Comparison of ENCODE assay signal across 23 cellular contexts in genomic region chr17:27386206-27387075, GRCh38.
DNase-seq lines count a peak whose midpoint lies in the region; ATAC-seq, FAIRE-seq and TF ChIP-seq lines count a peak whose summit lies in the region.
"Had no signal": no experiment of that assay in that cellular context is flagged by ENCODE, and none has a peak within 500 bp of the region (broad histone marks: within the 10 kb centered on the region; RNA-seq: fewer than 3 reads in every experiment).

No MANE protein-coding gene starts in this region.

- H3K79me1 ChIP-seq in neuronal stem cell (ENCODE audit: low read depth, low read length) = no peaks in the 10 kb centered on the region

- no peak overlapping the region for H3K23ac ChIP-seq in neuronal stem cell (ENCODE audit: low read depth, low read length, poor library complexity)

- H3K9me3 ChIP-seq in endodermal cell (ENCODE audit: control insufficient read depth, low read length) (no peaks in the 10 kb centered on the region), neuronal stem cell (replicated peaks in 1 of 2; ENCODE audit: control insufficient read depth in 2 of 2, insufficient read depth in 1 of 2, low read depth in 1 of 2, low read length in 2 of 2) (no peaks in the 10 kb centered on the region)
- H3K9me3 ChIP-seq: BLaER1 had no signal

- H3K27me3 Mint-ChIP-seq in endodermal cell (ENCODE audit: insufficient read depth) = peaks cover 2% of the 10 kb centered on the region
- H3K27me3 Mint-ChIP-seq: CD4-positive, alpha-beta memory T cell; IgD-negative memory B cell had no signal

- H2BK5ac ChIP-seq in neuronal stem cell (ENCODE audit: low read length) = no peak overlapping the region

- no peaks in the 10 kb centered on the region for H3K36me3 Mint-ChIP-seq in endodermal cell (ENCODE audit: low read depth)
- H3K36me3 Mint-ChIP-seq: CD14-positive monocyte; CD4-positive, alpha-beta memory T cell; IgD-negative memory B cell had no signal

- TF ChIP-seq CTCF in bronchial epithelial cell (IDR thresholded peaks at IDR 0.05; ENCODE audit: insufficient read depth, low read length, severe bottlenecking) (no peak), endodermal cell (conservative IDR thresholded peaks at IDR 0.05) (no peak)

- H3K36me3 ChIP-seq in bronchial epithelial cell (ENCODE audit: control insufficient read depth, insufficient read depth, low read length) = no peaks in the 10 kb centered on the region
- no peaks in the 10 kb centered on the region for H3K36me3 ChIP-seq in endodermal cell (ENCODE audit: control insufficient read depth, insufficient read depth, low read length)
- H3K36me3 ChIP-seq in neuronal stem cell (replicated peaks in 1 of 2; ENCODE audit: control insufficient read depth in 2 of 2, insufficient read depth in 2 of 2, low read length in 2 of 2) = no peaks in the 10 kb centered on the region
- H3K36me3 ChIP-seq: BLaER1 had no signal

- no peak overlapping the region for H3K4me3 Mint-ChIP-seq in endodermal cell
- H3K4me3 Mint-ChIP-seq: CD4-positive, alpha-beta memory T cell; GM23338; IgD-negative memory B cell had no signal

- no peak overlapping the region for H3K4ac ChIP-seq in neuronal stem cell (ENCODE audit: low read length)

- no peak for TF ChIP-seq POLR2A in GM18505 (IDR thresholded peaks at IDR 0.05; ENCODE audit: borderline replicate concordance, extremely low read depth, insufficient read depth, insufficient read length)

- H3K9ac ChIP-seq in endodermal cell (ENCODE audit: extremely low read depth, low read length, poor library complexity, severe bottlenecking) (no peak overlapping the region), neuronal stem cell (ENCODE audit: low read depth, low read length, poor library complexity) (no peak overlapping the region)
- H3K9ac ChIP-seq: BLaER1 had no signal

- FAIRE-seq in bronchial epithelial cell (lab: Jason Lieb, UNC) = peak; percentile 18
- FAIRE-seq: GM19239, H54, HTR-8/SVneo had no signal

- H2AK5ac ChIP-seq in neuronal stem cell (ENCODE audit: low read depth, low read length) = no peak overlapping the region

- H3K4me3 ChIP-seq in bronchial epithelial cell (ENCODE audit: low read depth, low read length) = no peak overlapping the region
- H3K4me3 ChIP-seq in endodermal cell (ENCODE audit: low read length) = no peak overlapping the region
- H3K4me3 ChIP-seq in neuronal stem cell (ENCODE audit: low read length in 2 of 2) = no peak overlapping the region
- H3K4me3 ChIP-seq: BLaER1, GM23338 had no signal

- peak overlapping the region; percentile 23 for H4K91ac ChIP-seq in neuronal stem cell (ENCODE audit: low read depth, low read length, poor library complexity)

- ATAC-seq in GM18858 (IDR thresholded peaks at IDR 0.05; ENCODE audit: unreplicated experiment) (no peak), GM21723 (IDR thresholded peaks at IDR 0.05; ENCODE audit: unreplicated experiment) (no peak), GM18505 (IDR thresholded peaks at IDR 0.05; ENCODE audit: unreplicated experiment) (no peak)
- ATAC-seq: GM23338 had no signal

- H2BK12ac ChIP-seq in neuronal stem cell (ENCODE audit: low read length) = no peak overlapping the region

- H4K8ac ChIP-seq in neuronal stem cell (ENCODE audit: low read depth, low read length) = no peak overlapping the region

- no peak overlapping the region for H2BK120ac ChIP-seq in neuronal stem cell (ENCODE audit: low read depth, low read length)

- DNase-seq in G401 (ENCODE audit: low spot score) (peak; percentile 74), bronchial epithelial cell (ENCODE audit: low read depth) (no peak), endodermal cell (peak; percentile 30), neuronal stem cell (ENCODE audit: low spot score) (no peak), DMS53 treated with DMSO at 0.1 percent for 48 hours (lab: John Stamatoyannopoulos, UW; ENCODE audit: unreplicated experiment) (no peak)
- DNase-seq: 8988T; CD4-positive, alpha-beta memory T cell; COR-L47; DMS 273 treated with DMSO at 0.1 percent for 48 hours; DMS53; GDM1; HCEC 1CT; KBM-7 had no signal

- peak overlapping the region; percentile 75 for H2BK15ac ChIP-seq in neuronal stem cell (ENCODE audit: low read length)

- H3K27ac ChIP-seq in endodermal cell (ENCODE audit: low read depth, low read length) = no peak overlapping the region
- no peak overlapping the region for H3K27ac ChIP-seq in neuronal stem cell (replicated peaks; ENCODE audit: low read length)
- H3K27ac ChIP-seq: BLaER1 had no signal

- WGBS in endodermal cell (ENCODE audit: insufficient coverage in 1 of 2, insufficient read length in 1 of 2), 2 experiments = 93 to 95% methylated on average over 8 to 12 of the region's 12 CpGs
- no CpG with 5 or more reads among the region's 12 CpGs for WGBS in neuronal stem cell (ENCODE audit: extremely low coverage in 2 of 2, insufficient read length in 2 of 2, insufficient replicate concordance in 1 of 2), 2 donors

- no peaks in the 10 kb centered on the region for H3K4me1 Mint-ChIP-seq in endodermal cell
- H3K4me1 Mint-ChIP-seq: GM23338 had no signal

- no peak overlapping the region for H3K4me2 ChIP-seq in neuronal stem cell (ENCODE audit: insufficient read depth, low read length, poor library complexity, severe bottlenecking)
- H3K4me2 ChIP-seq: BLaER1, GM23338 had no signal

- no peak overlapping the region for H2AFZ ChIP-seq in neuronal stem cell (ENCODE audit: low read length)

- no peak overlapping the region for H3K27ac Mint-ChIP-seq in endodermal cell
- H3K27ac Mint-ChIP-seq: CD14-positive monocyte, GM23338 had no signal

- H3K4me1 ChIP-seq in endodermal cell (ENCODE audit: control insufficient read depth, insufficient read depth, low read length) = no peaks in the 10 kb centered on the region
- H3K4me1 ChIP-seq in neuronal stem cell (ENCODE audit: control insufficient read depth in 2 of 2, insufficient read depth in 1 of 2, low read depth in 1 of 2, low read length in 2 of 2) = peaks cover 0 to 7% of the 10 kb centered on the region in 2 donors

- no peaks in the 10 kb centered on the region for H3K9me3 Mint-ChIP-seq in endodermal cell
- H3K9me3 Mint-ChIP-seq: CD14-positive monocyte; CD4-positive, alpha-beta memory T cell; GM23338; IgD-negative memory B cell had no signal

- in situ Hi-C loops in G401 (cut with HindIII; ENCODE audit: low sequenced_read_pairs) = no loop called here

- H3K18ac ChIP-seq in neuronal stem cell (ENCODE audit: low read length) = peak overlapping the region; percentile 48

- H3K27me3 ChIP-seq in bronchial epithelial cell (ENCODE audit: control insufficient read depth, insufficient read depth, low read length) (no peaks in the 10 kb centered on the region), endodermal cell (ENCODE audit: control insufficient read depth, insufficient read depth, low read length, poor library complexity, severe bottlenecking) (no peaks in the 10 kb centered on the region), neuronal stem cell (ENCODE audit: control insufficient read depth in 3 of 3, insufficient read depth in 3 of 3, low read depth in 1 of 3, low read length in 3 of 3) (no peaks in the 10 kb centered on the region)
- H3K27me3 ChIP-seq: BLaER1 had no signal

- H3K14ac ChIP-seq in neuronal stem cell (ENCODE audit: low read length) = no peak overlapping the region

Comparison
In these comparisons a context has a peak if more than half of its experiments do, and no peak if none do; other contexts are left out.
1. DNase-seq: peak in G401 (single experiment) and endodermal cell (single experiment); none in bronchial epithelial cell (single experiment), neuronal stem cell (single experiment) and DMS53 treated with DMSO at 0.1 percent for 48 hours (single experiment).